Comparison of ENCODE assay signal across 5 cellular contexts in the genomic region with DNA sequence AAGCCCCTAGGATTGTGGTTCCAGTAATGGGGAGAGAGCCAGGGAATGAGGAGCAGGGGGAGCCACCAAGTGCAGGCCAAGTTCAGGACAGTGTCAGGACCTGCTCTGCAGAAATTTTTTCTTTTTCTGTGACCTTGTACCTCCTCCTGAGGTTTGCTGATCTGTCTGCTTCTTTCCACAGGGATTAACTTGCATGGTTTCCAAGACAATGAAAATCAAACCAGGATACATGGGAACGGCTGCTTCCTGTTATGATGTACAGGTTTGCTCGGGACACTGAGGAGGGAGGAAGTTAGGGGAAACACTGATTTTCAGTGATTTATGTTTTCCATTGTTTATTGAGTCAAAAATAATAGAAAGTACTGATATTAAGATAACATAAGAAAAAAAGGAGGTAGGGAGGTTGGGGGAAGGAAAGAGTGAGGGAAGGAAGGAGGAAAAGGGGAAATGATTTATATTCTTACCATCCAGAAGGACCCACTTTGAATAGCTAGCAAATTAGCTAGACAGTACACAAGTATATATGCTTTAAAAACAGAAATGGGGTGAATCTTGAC. TPM values are rescaled to one million over a fixed set of nuclear protein-coding genes. Genes with fewer than 3 reads are reported as not detected.
"Had no signal": no experiment of that assay in that cellular context is flagged by ENCODE, and none has a peak within 500 bp of the region (broad histone marks: within the 10 kb centered on the region; RNA-seq: fewer than 3 reads in every experiment).

No MANE protein-coding gene starts in this region.

RNA-seq across cellular contexts. Expression of gene ACSM2A, which starts 25.9 kb away (rescaled TPM):
- total RNA-seq: GM23338, H1, H9, HT-29 had no signal
- polyA plus RNA-seq: GM23338, H1, IgD-negative memory B cell had no signal
